ENCODE assay signal across 1 cellular context in the genomic region with DNA sequence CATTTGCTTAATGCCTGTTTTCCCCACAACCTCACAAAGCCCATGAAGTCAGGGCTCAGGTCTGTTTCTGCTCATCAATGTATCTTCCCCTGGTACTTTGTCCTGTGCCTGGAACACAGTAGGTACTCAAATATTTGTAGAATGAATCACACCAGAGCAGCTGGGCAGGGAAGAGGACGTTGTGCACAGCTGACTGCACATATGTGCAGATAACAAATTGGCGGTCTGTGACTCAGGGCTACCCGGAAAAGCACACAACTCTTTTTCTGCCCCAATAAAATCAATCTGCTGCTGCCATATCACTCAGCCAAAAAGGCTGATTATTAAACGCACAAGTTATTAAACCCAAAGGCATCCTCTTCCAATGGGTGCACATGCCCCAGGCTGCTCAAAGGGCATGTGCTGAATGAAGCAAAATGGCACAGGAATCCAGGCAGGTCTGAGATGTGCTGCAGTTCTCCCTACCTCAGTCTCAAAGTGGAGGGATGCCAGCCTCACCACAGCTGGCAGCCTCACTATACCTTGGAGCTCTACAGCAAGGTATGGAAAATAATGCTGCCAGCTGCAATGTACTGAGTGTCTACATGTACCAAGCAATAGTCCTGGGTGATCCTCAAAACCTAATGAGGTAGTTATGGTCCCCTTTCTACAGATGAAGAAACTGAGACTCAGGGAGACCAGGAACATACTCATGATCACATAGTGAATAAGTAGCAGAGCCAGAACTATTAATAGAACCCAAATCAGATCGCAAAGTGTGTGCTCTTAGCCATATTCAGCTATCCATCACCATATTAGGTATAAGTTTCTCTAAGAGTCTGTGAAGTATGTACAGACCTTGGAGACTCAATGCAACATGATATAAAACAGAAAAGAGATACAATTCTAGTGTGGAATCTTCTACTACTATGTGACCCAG.
TF ChIP-seq lines count a peak whose summit lies in the region.

No MANE protein-coding gene starts in this region.

TF ChIP-seq in K562, 482 proteins besides CTCF, POLR2A, EP300 and RAD21 (continued from another document and continues in another):
- TF ChIP-seq ELK3 (CRISPR knock-in tag; IDR thresholded peaks at IDR 0.05): no peak
- TF ChIP-seq NFE2 (IDR thresholded peaks at IDR 0.05; ENCODE audit: low read depth): peak; percentile 73
- TF ChIP-seq ARHGAP35 (IDR thresholded peaks at IDR 0.05; ENCODE audit: partially characterized antibody): no peak
- peak; percentile 54 to 72; a peak in 1 of 4 replicates for TF ChIP-seq SIN3A (IDR thresholded peaks at IDR 0.05; ENCODE audit: borderline replicate concordance in 2 of 2, control insufficient read depth in 1 of 2, low read depth in 2 of 2, low read length in 2 of 2)
- TF ChIP-seq TAL1 (IDR thresholded peaks at IDR 0.05): peak; percentile 73
- TF ChIP-seq RCOR1 (IDR thresholded peaks at IDR 0.05; ENCODE audit: borderline replicate concordance in 1 of 2, low read depth in 2 of 2, low read length in 2 of 2): peak in 1 of 2 experiments; percentile 93; a peak in 2 of 4 replicates
- TF ChIP-seq TBL1XR1 (IDR thresholded peaks at IDR 0.05; ENCODE audit: low read length in 2 of 2): 0 out of 4 replicates have a peak, but pooled peaks of 1 of the 2 experiments have one; percentile 39
- TF ChIP-seq STAT5A (IDR thresholded peaks at IDR 0.05; ENCODE audit: borderline replicate concordance, low read length): peak; percentile 71
- TF ChIP-seq PURB (CRISPR knock-in tag; IDR thresholded peaks at IDR 0.05; ENCODE audit: low read depth): no peak
- peak; percentile 45; the same call in 1 of the 2 replicates for TF ChIP-seq ETV5 (CRISPR knock-in tag; IDR thresholded peaks at IDR 0.05; ENCODE audit: low read depth)
- peak; percentile 41; the same call in 1 of the 2 replicates for TF ChIP-seq ARID3A (IDR thresholded peaks at IDR 0.05; ENCODE audit: borderline replicate concordance, low read depth, low read length)
- TF ChIP-seq ZNF584 (CRISPR knock-in tag; IDR thresholded peaks at IDR 0.05; ENCODE audit: low read depth): no peak
- no peak for TF ChIP-seq NR2C2 (CRISPR knock-in tag; IDR thresholded peaks at IDR 0.05)
- no peak for TF ChIP-seq NR2C2 (tag; IDR thresholded peaks at IDR 0.05)
- TF ChIP-seq, protein P1, sequence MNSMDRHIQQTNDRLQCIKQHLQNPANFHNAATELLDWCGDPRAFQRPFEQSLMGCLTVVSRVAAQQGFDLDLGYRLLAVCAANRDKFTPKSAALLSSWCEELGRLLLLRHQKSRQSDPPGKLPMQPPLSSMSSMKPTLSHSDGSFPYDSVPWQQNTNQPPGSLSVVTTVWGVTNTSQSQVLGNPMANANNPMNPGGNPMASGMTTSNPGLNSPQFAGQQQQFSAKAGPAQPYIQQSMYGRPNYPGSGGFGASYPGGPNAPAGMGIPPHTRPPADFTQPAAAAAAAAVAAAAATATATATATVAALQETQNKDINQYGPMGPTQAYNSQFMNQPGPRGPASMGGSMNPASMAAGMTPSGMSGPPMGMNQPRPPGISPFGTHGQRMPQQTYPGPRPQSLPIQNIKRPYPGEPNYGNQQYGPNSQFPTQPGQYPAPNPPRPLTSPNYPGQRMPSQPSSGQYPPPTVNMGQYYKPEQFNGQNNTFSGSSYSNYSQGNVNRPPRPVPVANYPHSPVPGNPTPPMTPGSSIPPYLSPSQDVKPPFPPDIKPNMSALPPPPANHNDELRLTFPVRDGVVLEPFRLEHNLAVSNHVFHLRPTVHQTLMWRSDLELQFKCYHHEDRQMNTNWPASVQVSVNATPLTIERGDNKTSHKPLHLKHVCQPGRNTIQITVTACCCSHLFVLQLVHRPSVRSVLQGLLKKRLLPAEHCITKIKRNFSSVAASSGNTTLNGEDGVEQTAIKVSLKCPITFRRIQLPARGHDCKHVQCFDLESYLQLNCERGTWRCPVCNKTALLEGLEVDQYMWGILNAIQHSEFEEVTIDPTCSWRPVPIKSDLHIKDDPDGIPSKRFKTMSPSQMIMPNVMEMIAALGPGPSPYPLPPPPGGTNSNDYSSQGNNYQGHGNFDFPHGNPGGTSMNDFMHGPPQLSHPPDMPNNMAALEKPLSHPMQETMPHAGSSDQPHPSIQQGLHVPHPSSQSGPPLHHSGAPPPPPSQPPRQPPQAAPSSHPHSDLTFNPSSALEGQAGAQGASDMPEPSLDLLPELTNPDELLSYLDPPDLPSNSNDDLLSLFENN (IDR thresholded peaks at IDR 0.05; ENCODE audit: low read depth in 2 of 2, low read length in 2 of 2): 0 out of 4 replicates have a peak, but pooled peaks of 1 of the 2 experiments have one; percentile 53
- TF ChIP-seq, protein P2, sequence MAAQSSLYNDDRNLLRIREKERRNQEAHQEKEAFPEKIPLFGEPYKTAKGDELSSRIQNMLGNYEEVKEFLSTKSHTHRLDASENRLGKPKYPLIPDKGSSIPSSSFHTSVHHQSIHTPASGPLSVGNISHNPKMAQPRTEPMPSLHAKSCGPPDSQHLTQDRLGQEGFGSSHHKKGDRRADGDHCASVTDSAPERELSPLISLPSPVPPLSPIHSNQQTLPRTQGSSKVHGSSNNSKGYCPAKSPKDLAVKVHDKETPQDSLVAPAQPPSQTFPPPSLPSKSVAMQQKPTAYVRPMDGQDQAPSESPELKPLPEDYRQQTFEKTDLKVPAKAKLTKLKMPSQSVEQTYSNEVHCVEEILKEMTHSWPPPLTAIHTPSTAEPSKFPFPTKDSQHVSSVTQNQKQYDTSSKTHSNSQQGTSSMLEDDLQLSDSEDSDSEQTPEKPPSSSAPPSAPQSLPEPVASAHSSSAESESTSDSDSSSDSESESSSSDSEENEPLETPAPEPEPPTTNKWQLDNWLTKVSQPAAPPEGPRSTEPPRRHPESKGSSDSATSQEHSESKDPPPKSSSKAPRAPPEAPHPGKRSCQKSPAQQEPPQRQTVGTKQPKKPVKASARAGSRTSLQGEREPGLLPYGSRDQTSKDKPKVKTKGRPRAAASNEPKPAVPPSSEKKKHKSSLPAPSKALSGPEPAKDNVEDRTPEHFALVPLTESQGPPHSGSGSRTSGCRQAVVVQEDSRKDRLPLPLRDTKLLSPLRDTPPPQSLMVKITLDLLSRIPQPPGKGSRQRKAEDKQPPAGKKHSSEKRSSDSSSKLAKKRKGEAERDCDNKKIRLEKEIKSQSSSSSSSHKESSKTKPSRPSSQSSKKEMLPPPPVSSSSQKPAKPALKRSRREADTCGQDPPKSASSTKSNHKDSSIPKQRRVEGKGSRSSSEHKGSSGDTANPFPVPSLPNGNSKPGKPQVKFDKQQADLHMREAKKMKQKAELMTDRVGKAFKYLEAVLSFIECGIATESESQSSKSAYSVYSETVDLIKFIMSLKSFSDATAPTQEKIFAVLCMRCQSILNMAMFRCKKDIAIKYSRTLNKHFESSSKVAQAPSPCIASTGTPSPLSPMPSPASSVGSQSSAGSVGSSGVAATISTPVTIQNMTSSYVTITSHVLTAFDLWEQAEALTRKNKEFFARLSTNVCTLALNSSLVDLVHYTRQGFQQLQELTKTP (IDR thresholded peaks at IDR 0.05; ENCODE audit: low read depth in 1 of 2, partially characterized antibody in 2 of 2): peak in 1 of 2 experiments; percentile 34
- TF ChIP-seq CXXC5 (CRISPR knock-in tag; IDR thresholded peaks at IDR 0.05): peak; percentile 97
- TF ChIP-seq ARID4B (CRISPR knock-in tag; IDR thresholded peaks at IDR 0.05): peak; percentile 72; the same call in 1 of the 2 replicates
- TF ChIP-seq, protein P3, sequence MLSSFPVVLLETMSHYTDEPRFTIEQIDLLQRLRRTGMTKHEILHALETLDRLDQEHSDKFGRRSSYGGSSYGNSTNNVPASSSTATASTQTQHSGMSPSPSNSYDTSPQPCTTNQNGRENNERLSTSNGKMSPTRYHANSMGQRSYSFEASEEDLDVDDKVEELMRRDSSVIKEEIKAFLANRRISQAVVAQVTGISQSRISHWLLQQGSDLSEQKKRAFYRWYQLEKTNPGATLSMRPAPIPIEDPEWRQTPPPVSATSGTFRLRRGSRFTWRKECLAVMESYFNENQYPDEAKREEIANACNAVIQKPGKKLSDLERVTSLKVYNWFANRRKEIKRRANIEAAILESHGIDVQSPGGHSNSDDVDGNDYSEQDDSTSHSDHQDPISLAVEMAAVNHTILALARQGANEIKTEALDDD (IDR thresholded peaks at IDR 0.05): no peak
- TF ChIP-seq RNF2 (IDR thresholded peaks at IDR 0.05): peak; percentile 64
- no peak for TF ChIP-seq RHOXF2B (CRISPR knock-in tag; conservative IDR thresholded peaks at IDR 0.05)
- no peak for TF ChIP-seq ZNF121 (CRISPR knock-in tag; conservative IDR thresholded peaks at IDR 0.05)
- TF ChIP-seq REST (CRISPR knock-in tag; IDR thresholded peaks at IDR 0.05; ENCODE audit: low read depth): no peak
- no peak for TF ChIP-seq HBP1 (CRISPR knock-in tag; IDR thresholded peaks at IDR 0.05)
- peak; percentile 48 for TF ChIP-seq HDAC3 (IDR thresholded peaks at IDR 0.05; ENCODE audit: borderline replicate concordance, partially characterized antibody)
- no peak for TF ChIP-seq CBX2 (IDR thresholded peaks at IDR 0.05; ENCODE audit: insufficient read depth, low read length, poor library complexity, severe bottlenecking)
- no peak for TF ChIP-seq TFAM (CRISPR knock-in tag; conservative IDR thresholded peaks at IDR 0.05)
- TF ChIP-seq ZNF140 (CRISPR knock-in tag; IDR thresholded peaks at IDR 0.05): no peak
- TF ChIP-seq ZNF354B (CRISPR knock-in tag; IDR thresholded peaks at IDR 0.05): no peak
